ENCODE assay signal across 2 cellular contexts in genomic region chr1:21332691-21333449, GRCh38.
TF ChIP-seq lines count a peak whose summit lies in the region.

No MANE protein-coding gene starts in this region.

TF ChIP-seq in IMR-90, 13 proteins besides CTCF, POLR2A, EP300 and RAD21:
- TF ChIP-seq RFX5 (IDR thresholded peaks at IDR 0.05; ENCODE audit: low read depth, low read length) (no peak), MAFK (IDR thresholded peaks at IDR 0.05; ENCODE audit: low read depth, low read length) (no peak), CEBPB (IDR thresholded peaks at IDR 0.05; ENCODE audit: low read depth, low read length) (no peak), MXI1 (IDR thresholded peaks at IDR 0.05; ENCODE audit: borderline replicate concordance, low read depth, low read length) (no peak), CHD1 (IDR thresholded peaks at IDR 0.05; ENCODE audit: low read depth, low read length) (no peak), RCOR1 (IDR thresholded peaks at IDR 0.05; ENCODE audit: insufficient replicate concordance, low read length) (no peak), BHLHE40 (IDR thresholded peaks at IDR 0.05; ENCODE audit: low read depth, low read length) (no peak), NFE2L2 (IDR thresholded peaks at IDR 0.05; ENCODE audit: low read depth, low read length) (no peak), ELK1 (IDR thresholded peaks at IDR 0.05; ENCODE audit: borderline replicate concordance, low read depth, low read length) (no peak), SMC3 (IDR thresholded peaks at IDR 0.05; ENCODE audit: low read depth, low read length) (no peak), USF2 (IDR thresholded peaks at IDR 0.05; ENCODE audit: low read depth, low read length) (no peak), FOS (IDR thresholded peaks at IDR 0.05; ENCODE audit: low read depth, low read length) (no peak), MAZ (IDR thresholded peaks at IDR 0.05; ENCODE audit: borderline replicate concordance, low read depth, low read length) (no peak)

TF ChIP-seq in H1, 55 proteins besides CTCF, POLR2A, EP300 and RAD21:
- TF ChIP-seq BRCA1 (IDR thresholded peaks at IDR 0.05; ENCODE audit: low read depth, low read length) (no peak), ASH2L (IDR thresholded peaks at IDR 0.05; ENCODE audit: low read length) (no peak), RFX5 (IDR thresholded peaks at IDR 0.05; ENCODE audit: borderline replicate concordance, low read depth, low read length) (no peak), CHD2 (IDR thresholded peaks at IDR 0.05; ENCODE audit: low read length) (no peak), CBX5 (IDR thresholded peaks at IDR 0.05; ENCODE audit: low read depth, low read length) (no peak), KDM1A (IDR thresholded peaks at IDR 0.05; ENCODE audit: borderline replicate concordance, low read length) (no peak), POU5F1 (IDR thresholded peaks at IDR 0.05; ENCODE audit: low read depth, low read length) (no peak), TEAD4 (IDR thresholded peaks at IDR 0.05; ENCODE audit: low read depth, low read length) (no peak), SRF (IDR thresholded peaks at IDR 0.05; ENCODE audit: low read depth, low read length) (no peak), CHD7 (IDR thresholded peaks at IDR 0.05; ENCODE audit: insufficient replicate concordance, low read length) (no peak)
TF ChIP-seq in H1: peak in this region for 0.
